Comparison of ENCODE assay signal across 1 cellular context in genomic region chr11:68010058-68011041, GRCh38.
TF ChIP-seq lines count a peak whose summit lies in the region.

TSS of gene ALDH3B1 (plus strand) at chr11:68010327. CDS start at chr11:68015298, 4,971 bp downstream.

TF ChIP-seq in HepG2, 621 proteins besides CTCF, POLR2A, EP300 and RAD21 (continued from another document and continues in another):
- TF ChIP-seq NR1H2 (CRISPR knock-in tag; IDR thresholded peaks at IDR 0.05; ENCODE audit: borderline replicate concordance, low read depth) (no peak), ZSCAN9 (CRISPR knock-in tag; IDR thresholded peaks at IDR 0.05; ENCODE audit: borderline replicate concordance) (peak; percentile 18; the same call in 1 of the 2 replicates), ZNF747 (CRISPR knock-in tag; IDR thresholded peaks at IDR 0.05; ENCODE audit: borderline replicate concordance) (0 out of 2 replicates have a peak, but pooled peaks have one; percentile 55), KDM2A (CRISPR knock-in tag; IDR thresholded peaks at IDR 0.05; ENCODE audit: borderline replicate concordance, low read depth) (peak; percentile 65; the same call in 1 of the 2 replicates), KLF9 (CRISPR knock-in tag; IDR thresholded peaks at IDR 0.05; ENCODE audit: low read depth) (no peak), ZNF382 (CRISPR knock-in tag; IDR thresholded peaks at IDR 0.05; ENCODE audit: borderline replicate concordance) (no peak), ZBED4 (CRISPR knock-in tag; IDR thresholded peaks at IDR 0.05; ENCODE audit: borderline replicate concordance) (peak; percentile 94; the same call in 1 of the 2 replicates), CCAR2 (optimal IDR thresholded peaks at IDR 0.05; ENCODE audit: low read depth, low read length) (no peak), ZNF160 (CRISPR knock-in tag; IDR thresholded peaks at IDR 0.05) (no peak), CHCHD3 (CRISPR knock-in tag; IDR thresholded peaks at IDR 0.05) (no peak), KDM5B (CRISPR knock-in tag; IDR thresholded peaks at IDR 0.05; ENCODE audit: borderline replicate concordance) (peak; percentile 75; the same call in 1 of the 2 replicates), ZNF816 (CRISPR knock-in tag; IDR thresholded peaks at IDR 0.05; ENCODE audit: borderline replicate concordance) (no peak), MIER2 (CRISPR knock-in tag; IDR thresholded peaks at IDR 0.05) (no peak), SNAPC4 (CRISPR knock-in tag; IDR thresholded peaks at IDR 0.05) (no peak), TCF12 (IDR thresholded peaks at IDR 0.05) (no peak), TCF12 (CRISPR knock-in tag; IDR thresholded peaks at IDR 0.05) (no peak), ZNF512 (CRISPR knock-in tag; IDR thresholded peaks at IDR 0.05) (no peak), HMG20B (CRISPR knock-in tag; conservative IDR thresholded peaks at IDR 0.05) (0 out of 2 replicates have a peak, but pooled peaks have one; percentile 29), SRY (CRISPR knock-in tag; IDR thresholded peaks at IDR 0.05) (peak; percentile 27; the same call in 1 of the 2 replicates), MTERF4 (CRISPR knock-in tag; IDR thresholded peaks at IDR 0.05) (no peak), GABPA (IDR thresholded peaks at IDR 0.05; ENCODE audit: low read depth, low read length) (no peak), GABPA (CRISPR knock-in tag; IDR thresholded peaks at IDR 0.05; ENCODE audit: low read depth) (no peak)
- TF ChIP-seq, protein P1, sequence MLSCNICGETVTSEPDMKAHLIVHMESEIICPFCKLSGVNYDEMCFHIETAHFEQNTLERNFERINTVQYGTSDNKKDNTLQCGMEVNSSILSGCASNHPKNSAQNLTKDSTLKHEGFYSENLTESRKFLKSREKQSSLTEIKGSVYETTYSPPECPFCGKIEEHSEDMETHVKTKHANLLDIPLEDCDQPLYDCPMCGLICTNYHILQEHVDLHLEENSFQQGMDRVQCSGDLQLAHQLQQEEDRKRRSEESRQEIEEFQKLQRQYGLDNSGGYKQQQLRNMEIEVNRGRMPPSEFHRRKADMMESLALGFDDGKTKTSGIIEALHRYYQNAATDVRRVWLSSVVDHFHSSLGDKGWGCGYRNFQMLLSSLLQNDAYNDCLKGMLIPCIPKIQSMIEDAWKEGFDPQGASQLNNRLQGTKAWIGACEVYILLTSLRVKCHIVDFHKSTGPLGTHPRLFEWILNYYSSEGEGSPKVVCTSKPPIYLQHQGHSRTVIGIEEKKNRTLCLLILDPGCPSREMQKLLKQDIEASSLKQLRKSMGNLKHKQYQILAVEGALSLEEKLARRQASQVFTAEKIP (CRISPR knock-in tag; IDR thresholded peaks at IDR 0.05; ENCODE audit: borderline replicate concordance), result no peak
- TF ChIP-seq, protein P2, sequence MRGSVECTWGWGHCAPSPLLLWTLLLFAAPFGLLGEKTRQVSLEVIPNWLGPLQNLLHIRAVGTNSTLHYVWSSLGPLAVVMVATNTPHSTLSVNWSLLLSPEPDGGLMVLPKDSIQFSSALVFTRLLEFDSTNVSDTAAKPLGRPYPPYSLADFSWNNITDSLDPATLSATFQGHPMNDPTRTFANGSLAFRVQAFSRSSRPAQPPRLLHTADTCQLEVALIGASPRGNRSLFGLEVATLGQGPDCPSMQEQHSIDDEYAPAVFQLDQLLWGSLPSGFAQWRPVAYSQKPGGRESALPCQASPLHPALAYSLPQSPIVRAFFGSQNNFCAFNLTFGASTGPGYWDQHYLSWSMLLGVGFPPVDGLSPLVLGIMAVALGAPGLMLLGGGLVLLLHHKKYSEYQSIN (CRISPR knock-in tag; IDR thresholded peaks at IDR 0.05; ENCODE audit: borderline replicate concordance), result no peak
- TF ChIP-seq, protein P3, sequence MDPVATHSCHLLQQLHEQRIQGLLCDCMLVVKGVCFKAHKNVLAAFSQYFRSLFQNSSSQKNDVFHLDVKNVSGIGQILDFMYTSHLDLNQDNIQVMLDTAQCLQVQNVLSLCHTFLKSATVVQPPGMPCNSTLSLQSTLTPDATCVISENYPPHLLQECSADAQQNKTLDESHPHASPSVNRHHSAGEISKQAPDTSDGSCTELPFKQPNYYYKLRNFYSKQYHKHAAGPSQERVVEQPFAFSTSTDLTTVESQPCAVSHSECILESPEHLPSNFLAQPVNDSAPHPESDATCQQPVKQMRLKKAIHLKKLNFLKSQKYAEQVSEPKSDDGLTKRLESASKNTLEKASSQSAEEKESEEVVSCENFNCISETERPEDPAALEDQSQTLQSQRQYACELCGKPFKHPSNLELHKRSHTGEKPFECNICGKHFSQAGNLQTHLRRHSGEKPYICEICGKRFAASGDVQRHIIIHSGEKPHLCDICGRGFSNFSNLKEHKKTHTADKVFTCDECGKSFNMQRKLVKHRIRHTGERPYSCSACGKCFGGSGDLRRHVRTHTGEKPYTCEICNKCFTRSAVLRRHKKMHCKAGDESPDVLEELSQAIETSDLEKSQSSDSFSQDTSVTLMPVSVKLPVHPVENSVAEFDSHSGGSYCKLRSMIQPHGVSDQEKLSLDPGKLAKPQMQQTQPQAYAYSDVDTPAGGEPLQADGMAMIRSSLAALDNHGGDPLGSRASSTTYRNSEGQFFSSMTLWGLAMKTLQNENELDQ (CRISPR knock-in tag; IDR thresholded peaks at IDR 0.05; ENCODE audit: borderline replicate concordance), result no peak
- TF ChIP-seq, protein P4, sequence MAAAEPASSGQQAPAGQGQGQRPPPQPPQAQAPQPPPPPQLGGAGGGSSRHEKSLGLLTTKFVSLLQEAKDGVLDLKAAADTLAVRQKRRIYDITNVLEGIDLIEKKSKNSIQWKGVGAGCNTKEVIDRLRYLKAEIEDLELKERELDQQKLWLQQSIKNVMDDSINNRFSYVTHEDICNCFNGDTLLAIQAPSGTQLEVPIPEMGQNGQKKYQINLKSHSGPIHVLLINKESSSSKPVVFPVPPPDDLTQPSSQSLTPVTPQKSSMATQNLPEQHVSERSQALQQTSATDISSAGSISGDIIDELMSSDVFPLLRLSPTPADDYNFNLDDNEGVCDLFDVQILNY (CRISPR knock-in tag; conservative IDR thresholded peaks at IDR 0.05), result no peak
- TF ChIP-seq, protein P5, sequence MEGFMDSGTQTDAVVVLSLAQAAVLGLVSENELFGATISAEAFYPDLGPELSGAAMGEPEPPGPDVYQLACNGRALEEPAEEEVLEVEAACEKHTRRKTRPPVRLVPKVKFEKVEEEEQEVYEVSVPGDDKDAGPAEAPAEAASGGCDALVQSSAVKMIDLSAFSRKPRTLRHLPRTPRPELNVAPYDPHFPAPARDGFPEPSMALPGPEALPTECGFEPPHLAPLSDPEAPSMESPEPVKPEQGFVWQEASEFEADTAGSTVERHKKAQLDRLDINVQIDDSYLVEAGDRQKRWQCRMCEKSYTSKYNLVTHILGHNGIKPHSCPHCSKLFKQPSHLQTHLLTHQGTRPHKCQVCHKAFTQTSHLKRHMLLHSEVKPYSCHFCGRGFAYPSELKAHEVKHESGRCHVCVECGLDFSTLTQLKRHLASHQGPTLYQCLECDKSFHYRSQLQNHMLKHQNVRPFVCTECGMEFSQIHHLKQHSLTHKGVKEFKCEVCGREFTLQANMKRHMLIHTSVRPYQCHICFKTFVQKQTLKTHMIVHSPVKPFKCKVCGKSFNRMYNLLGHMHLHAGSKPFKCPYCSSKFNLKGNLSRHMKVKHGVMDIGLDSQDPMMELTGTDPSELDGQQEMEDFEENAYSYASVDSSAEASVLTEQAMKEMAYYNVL (CRISPR knock-in tag; IDR thresholded peaks at IDR 0.05; ENCODE audit: borderline replicate concordance), result no peak
- TF ChIP-seq, protein P6, sequence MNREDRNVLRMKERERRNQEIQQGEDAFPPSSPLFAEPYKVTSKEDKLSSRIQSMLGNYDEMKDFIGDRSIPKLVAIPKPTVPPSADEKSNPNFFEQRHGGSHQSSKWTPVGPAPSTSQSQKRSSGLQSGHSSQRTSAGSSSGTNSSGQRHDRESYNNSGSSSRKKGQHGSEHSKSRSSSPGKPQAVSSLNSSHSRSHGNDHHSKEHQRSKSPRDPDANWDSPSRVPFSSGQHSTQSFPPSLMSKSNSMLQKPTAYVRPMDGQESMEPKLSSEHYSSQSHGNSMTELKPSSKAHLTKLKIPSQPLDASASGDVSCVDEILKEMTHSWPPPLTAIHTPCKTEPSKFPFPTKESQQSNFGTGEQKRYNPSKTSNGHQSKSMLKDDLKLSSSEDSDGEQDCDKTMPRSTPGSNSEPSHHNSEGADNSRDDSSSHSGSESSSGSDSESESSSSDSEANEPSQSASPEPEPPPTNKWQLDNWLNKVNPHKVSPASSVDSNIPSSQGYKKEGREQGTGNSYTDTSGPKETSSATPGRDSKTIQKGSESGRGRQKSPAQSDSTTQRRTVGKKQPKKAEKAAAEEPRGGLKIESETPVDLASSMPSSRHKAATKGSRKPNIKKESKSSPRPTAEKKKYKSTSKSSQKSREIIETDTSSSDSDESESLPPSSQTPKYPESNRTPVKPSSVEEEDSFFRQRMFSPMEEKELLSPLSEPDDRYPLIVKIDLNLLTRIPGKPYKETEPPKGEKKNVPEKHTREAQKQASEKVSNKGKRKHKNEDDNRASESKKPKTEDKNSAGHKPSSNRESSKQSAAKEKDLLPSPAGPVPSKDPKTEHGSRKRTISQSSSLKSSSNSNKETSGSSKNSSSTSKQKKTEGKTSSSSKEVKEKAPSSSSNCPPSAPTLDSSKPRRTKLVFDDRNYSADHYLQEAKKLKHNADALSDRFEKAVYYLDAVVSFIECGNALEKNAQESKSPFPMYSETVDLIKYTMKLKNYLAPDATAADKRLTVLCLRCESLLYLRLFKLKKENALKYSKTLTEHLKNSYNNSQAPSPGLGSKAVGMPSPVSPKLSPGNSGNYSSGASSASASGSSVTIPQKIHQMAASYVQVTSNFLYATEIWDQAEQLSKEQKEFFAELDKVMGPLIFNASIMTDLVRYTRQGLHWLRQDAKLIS (CRISPR knock-in tag; IDR thresholded peaks at IDR 0.05), result no peak
